25 cellular contexts compared by ENCODE assay signal in the genomic region with DNA sequence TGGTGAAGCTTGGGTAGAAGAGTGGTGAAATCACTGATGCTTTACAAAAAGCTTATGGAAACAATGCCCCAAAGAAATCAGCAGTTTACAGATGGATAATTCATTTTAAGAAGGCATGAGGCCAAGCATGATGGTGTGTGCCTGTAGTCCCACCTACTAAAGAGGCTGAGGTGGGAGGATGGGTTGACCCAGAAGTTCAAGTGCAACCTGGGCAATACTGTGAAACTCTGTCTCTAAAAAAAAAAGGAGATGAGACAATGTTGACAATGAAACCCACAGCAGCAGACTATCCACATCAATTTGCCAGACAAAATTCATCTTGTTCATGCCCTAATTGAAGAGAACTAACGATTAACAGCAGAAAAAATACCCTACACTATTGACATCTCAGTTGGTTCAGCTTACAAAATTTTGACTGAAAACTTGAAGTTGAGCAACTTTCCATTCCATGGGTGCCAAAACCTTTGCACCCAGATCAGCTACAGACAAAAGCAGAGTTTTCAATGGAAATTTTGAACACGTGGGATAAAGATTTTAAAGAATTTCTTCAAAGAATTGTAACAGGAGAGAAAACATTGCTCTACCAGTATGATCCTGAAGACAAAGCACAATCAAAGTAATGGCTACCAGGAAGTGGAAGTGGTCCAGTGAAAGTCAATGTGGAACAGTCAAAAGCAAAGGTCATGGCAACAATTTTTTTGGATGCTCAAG. TPM values are rescaled to one million over a fixed set of nuclear protein-coding genes. Genes with fewer than 3 reads are reported as not detected.
DNase-seq lines count a peak whose midpoint lies in the region; ATAC-seq and TF ChIP-seq lines count a peak whose summit lies in the region.
"Had no signal": no experiment of that assay in that cellular context is flagged by ENCODE, and none has a peak within 500 bp of the region (broad histone marks: within the 10 kb centered on the region; RNA-seq: fewer than 3 reads in every experiment).

No MANE protein-coding gene starts in this region.

- H3K27me3 ChIP-seq in hepatocyte = no peaks in the 10 kb centered on the region
- H3K27me3 ChIP-seq: BLaER1 treated with 17β-estradiol and CSF1 and Interleukin-3, amounts not matched to agents 10 nM and 100 nM; cardiac muscle cell; esophagus muscularis mucosa; foreskin keratinocyte; heart left ventricle; sigmoid colon; suprapubic skin; upper lobe of right lung had no signal

- no peaks in the 10 kb centered on the region for H3K9me2 ChIP-seq in hepatocyte (replicated peaks; ENCODE audit: insufficient read depth)
- H3K9me2 ChIP-seq: SK-N-SH had no signal

- H3K4me3 Mint-ChIP-seq in activated T-cell treated with anti-CD3 and anti-CD28 coated beads, Interleukin-2, amount 50 U/mL, for 72 hours = peak overlapping the region in 1 of 2 donors; percentile 22
- H3K4me3 Mint-ChIP-seq in activated T-cell treated with anti-CD3 and anti-CD28 coated beads, Interleukin-2, amount 50 U/mL, for 4 hours = no peak overlapping the region
- H3K4me3 Mint-ChIP-seq in T-cell = no peak overlapping the region
- no peak overlapping the region for H3K4me3 Mint-ChIP-seq in central memory CD8-positive, alpha-beta T cell
- H3K4me3 Mint-ChIP-seq: dendritic cell treated with granulocyte-macrophage colony-stimulating factor and Interleukin-4, amounts not matched to agents 40 ng/mL and 50 ng/mL, for 4 days; stimulated activated effector memory CD8-positive, alpha-beta T cell treated with anti-CD3 and anti-CD28 coated beads, Interleukin-12 subunit alpha, Interleukin-12 subunit beta, amount 100 ng/mL, for 72 hours had no signal

- CTCF ChIA-PET in T-cell (lab: Charles Lee) = no interaction called here

- no peak overlapping the region for H3K4me3 ChIP-seq in hepatocyte
- H3K4me3 ChIP-seq: BLaER1 treated with 17β-estradiol and CSF1 and Interleukin-3, amounts not matched to agents 10 nM and 100 nM; cardiac muscle cell; esophagus muscularis mucosa; heart left ventricle; sigmoid colon; suprapubic skin; upper lobe of right lung had no signal

- H3K27ac Mint-ChIP-seq in activated T-cell treated with anti-CD3 and anti-CD28 coated beads, Interleukin-2, amount 50 U/mL, for 72 hours = no peak overlapping the region
- H3K27ac Mint-ChIP-seq in T-cell = peak overlapping the region; percentile 55
- no peak overlapping the region for H3K27ac Mint-ChIP-seq in central memory CD8-positive, alpha-beta T cell (ENCODE audit: low read depth)
- H3K27ac Mint-ChIP-seq: dendritic cell treated with granulocyte-macrophage colony-stimulating factor and Interleukin-4, amounts not matched to agents 40 ng/mL and 50 ng/mL, for 4 days; stimulated activated effector memory CD8-positive, alpha-beta T cell treated with anti-CD3 and anti-CD28 coated beads, Interleukin-12 subunit alpha, Interleukin-12 subunit beta, amount 100 ng/mL, for 72 hours had no signal

- H3K79me2 ChIP-seq in hepatocyte = peaks cover 14% of the 10 kb centered on the region

- H3K9me3 Mint-ChIP-seq in activated T-cell treated with anti-CD3 and anti-CD28 coated beads, Interleukin-2, amount 50 U/mL, for 72 hours = no peaks in the 10 kb centered on the region
- peaks cover 23% of the 10 kb centered on the region for H3K9me3 Mint-ChIP-seq in activated T-cell treated with anti-CD3 and anti-CD28 coated beads, Interleukin-2, amount 50 U/mL, for 4 hours
- peaks cover 8 to 29% (median 24%) of the 10 kb centered on the region in 3 donors for H3K9me3 Mint-ChIP-seq in T-cell
- peaks cover 10% of the 10 kb centered on the region for H3K9me3 Mint-ChIP-seq in central memory CD8-positive, alpha-beta T cell

- H3K36me3 ChIP-seq in hepatocyte (replicated peaks; ENCODE audit: insufficient read depth, low read depth) = no peaks in the 10 kb centered on the region
- H3K36me3 ChIP-seq: cardiac muscle cell, esophagus muscularis mucosa, heart left ventricle, sigmoid colon, suprapubic skin, upper lobe of right lung had no signal

- no peak overlapping the region for H3K4me2 ChIP-seq in hepatocyte
- H3K4me2 ChIP-seq: BLaER1 treated with 17β-estradiol and CSF1 and Interleukin-3, amounts not matched to agents 10 nM and 100 nM; KMS-11; SK-N-SH had no signal

- ATAC-seq in activated T-cell treated with anti-CD3 and anti-CD28 coated beads, Interleukin-2, amount 50 U/mL, for 72 hours (replicated peaks in 1 of 2) = peak; percentile 39 to 49
- no peak for ATAC-seq in activated T-cell treated with anti-CD3 and anti-CD28 coated beads, Interleukin-2, amount 50 U/mL, for 4 hours
- ATAC-seq in T-cell (replicated peaks in 1 of 4) (peak in 1 of 4 experiments; percentile 11), GM18861 (IDR thresholded peaks at IDR 0.05; ENCODE audit: unreplicated experiment) (no peak)
- ATAC-seq in central memory CD8-positive, alpha-beta T cell (replicated peaks; ENCODE audit: extremely low read depth, poor library complexity, severe bottlenecking) = peak; percentile 16
- peak; percentile 61 for ATAC-seq in stimulated activated naive CD8-positive, alpha-beta T cell treated with anti-CD3 and anti-CD28 coated beads, Interleukin-15, Interleukin-2, amounts not matched to agents 100 U/mL and 50 U/mL, for 24 hours
- ATAC-seq: foreskin keratinocyte; heart left ventricle; stimulated activated effector memory CD8-positive, alpha-beta T cell treated with anti-CD3 and anti-CD28 coated beads, Interleukin-12 subunit alpha, Interleukin-12 subunit beta, amount 100 ng/mL, for 72 hours; upper lobe of right lung had no signal

- WGBS in hepatocyte (ENCODE audit: low lambda C conversion rate, missing lambda C conversion rate) = 97% methylated on average over 2 of the region's 2 CpGs

- peaks cover 58% of the 10 kb centered on the region for H3K4me1 Mint-ChIP-seq in activated T-cell treated with anti-CD3 and anti-CD28 coated beads, Interleukin-2, amount 50 U/mL, for 72 hours (ENCODE audit: low read depth)
- peaks cover 44% of the 10 kb centered on the region for H3K4me1 Mint-ChIP-seq in activated T-cell treated with anti-CD3 and anti-CD28 coated beads, Interleukin-2, amount 50 U/mL, for 4 hours (ENCODE audit: low read depth)
- H3K4me1 Mint-ChIP-seq in T-cell = peaks cover 47 to 55% (median 50%) of the 10 kb centered on the region in 3 donors
- peaks cover 27% of the 10 kb centered on the region for H3K4me1 Mint-ChIP-seq in central memory CD8-positive, alpha-beta T cell

- no peak for TF ChIP-seq CTCF in hepatocyte (IDR thresholded peaks at IDR 0.05; ENCODE audit: poor library complexity)

- H4K20me1 ChIP-seq in hepatocyte (ENCODE audit: insufficient read depth, poor library complexity, severe bottlenecking) = no peaks in the 10 kb centered on the region

- H3K27me3 Mint-ChIP-seq in activated T-cell treated with anti-CD3 and anti-CD28 coated beads, Interleukin-2, amount 50 U/mL, for 72 hours (ENCODE audit: low read depth) = no peaks in the 10 kb centered on the region
- no peaks in the 10 kb centered on the region for H3K27me3 Mint-ChIP-seq in activated T-cell treated with anti-CD3 and anti-CD28 coated beads, Interleukin-2, amount 50 U/mL, for 4 hours (ENCODE audit: low read depth)
- no peaks in the 10 kb centered on the region for H3K27me3 Mint-ChIP-seq in T-cell
- no peaks in the 10 kb centered on the region for H3K27me3 Mint-ChIP-seq in central memory CD8-positive, alpha-beta T cell
- H3K27me3 Mint-ChIP-seq: dendritic cell treated with granulocyte-macrophage colony-stimulating factor and Interleukin-4, amounts not matched to agents 40 ng/mL and 50 ng/mL, for 4 days had no signal

- peaks cover 8 to 22% of the 10 kb centered on the region in 2 donors for H3K36me3 Mint-ChIP-seq in activated T-cell treated with anti-CD3 and anti-CD28 coated beads, Interleukin-2, amount 50 U/mL, for 72 hours (ENCODE audit: insufficient read depth in 2 of 2)
- peaks cover 44% of the 10 kb centered on the region for H3K36me3 Mint-ChIP-seq in activated T-cell treated with anti-CD3 and anti-CD28 coated beads, Interleukin-2, amount 50 U/mL, for 4 hours (ENCODE audit: insufficient read depth)
- peaks cover 50% of the 10 kb centered on the region for H3K36me3 Mint-ChIP-seq in T-cell
- peaks cover 22% of the 10 kb centered on the region for H3K36me3 Mint-ChIP-seq in central memory CD8-positive, alpha-beta T cell (ENCODE audit: insufficient read depth)

- no peak overlapping the region for H3K27ac ChIP-seq in hepatocyte
- H3K27ac ChIP-seq: BLaER1 treated with 17β-estradiol and CSF1 and Interleukin-3, amounts not matched to agents 10 nM and 100 nM; cardiac muscle cell; esophagus muscularis mucosa; foreskin keratinocyte; heart left ventricle; KMS-11; sigmoid colon; suprapubic skin; upper lobe of right lung had no signal

- POLR2A ChIA-PET in T-cell (lab: Charles Lee) = interaction anchor here (0.7 to 0.8 kb wide), 3 partner anchors 23 to 358 kb away, joined by 3 to 4 read pairs (median 3); no protein-coding TSS in a partner anchor

- H3K4me1 ChIP-seq in hepatocyte (ENCODE audit: insufficient read depth) = no peaks in the 10 kb centered on the region
- H3K4me1 ChIP-seq: esophagus muscularis mucosa, foreskin keratinocyte, sigmoid colon, upper lobe of right lung had no signal

- peaks cover 4% of the 10 kb centered on the region for H3K9me3 ChIP-seq in hepatocyte (ENCODE audit: low read depth)
- H3K9me3 ChIP-seq: SK-N-SH, suprapubic skin had no signal

- no peak overlapping the region for H2AFZ ChIP-seq in hepatocyte

- DNase-seq in activated T-cell treated with anti-CD3 and anti-CD28 coated beads, Interleukin-2, amount 50 U/mL, for 72 hours = no peak
- no peak for DNase-seq in activated T-cell treated with anti-CD3 and anti-CD28 coated beads, Interleukin-2, amount 50 U/mL, for 4 hours
- DNase-seq in T-cell (no peak), hepatocyte (ENCODE audit: low spot score) (no peak)
- DNase-seq in central memory CD8-positive, alpha-beta T cell (ENCODE audit: low spot score in 2 of 2) = no peak
- no peak for DNase-seq in stimulated activated naive CD8-positive, alpha-beta T cell treated with anti-CD3 and anti-CD28 coated beads, Interleukin-15, Interleukin-2, amounts not matched to agents 100 U/mL and 50 U/mL, for 24 hours
- DNase-seq: activated CD8-positive, alpha-beta memory T cell treated with anti-CD3 and anti-CD28 coated beads, Interleukin-2, amount 50 U/mL, for 48 hours; activated gamma-delta T cell treated with Interleukin-2 at 50 U/mL for 16 hours; aorta; foreskin keratinocyte; heart left ventricle; MV-4-11; OCI-M1; sigmoid colon; SK-N-SH; stimulated activated CD4-positive, alpha-beta T cell treated with anti-CD3 and anti-CD28 coated beads, Interleukin-4, amount 100 ng/mL, for 24 hours; upper lobe of right lung had no signal

RNA-seq across cellular contexts. Expression of gene BTG1, which starts 26.7 kb away (rescaled TPM):
- 100 to 1,000 TPM; 258 to 337 TPM for total RNA-seq in activated T-cell treated with anti-CD3 and anti-CD28 coated beads, Interleukin-2, amount 50 U/mL, for 72 hours
- 100 to 1,000 TPM; 119 to 204 (median 130) TPM for total RNA-seq in activated T-cell treated with anti-CD3 and anti-CD28 coated beads, Interleukin-2, amount 50 U/mL, for 4 hours
- total RNA-seq in T-cell = 1,000 to 10,000 TPM in 2 of 5 donors, 100 to 1,000 TPM in 3; 484 to 1,238 (median 551) TPM
- 61.2 and 72.0 TPM in 2 replicates for total RNA-seq in hepatocyte
- 146 and 160 TPM in 2 replicates for polyA plus RNA-seq in hepatocyte

Comparison
In these comparisons a context has a peak if more than half of its experiments do, and no peak if none do; other contexts are left out.
1. ATAC-seq: peak in activated T-cell treated with anti-CD3 and anti-CD28 coated beads, Interleukin-2, amount 50 U/mL, for 72 hours (2 of 2), central memory CD8-positive, alpha-beta T cell (single experiment) and stimulated activated naive CD8-positive, alpha-beta T cell treated with anti-CD3 and anti-CD28 coated beads, Interleukin-15, Interleukin-2, amounts not matched to agents 100 U/mL and 50 U/mL, for 24 hours (single experiment); none in activated T-cell treated with anti-CD3 and anti-CD28 coated beads, Interleukin-2, amount 50 U/mL, for 4 hours (0 of 2) and GM18861 (single experiment).
2. H3K27ac Mint-ChIP-seq: peak in T-cell (2 of 2); none in activated T-cell treated with anti-CD3 and anti-CD28 coated beads, Interleukin-2, amount 50 U/mL, for 72 hours (single experiment) and central memory CD8-positive, alpha-beta T cell (single experiment).